1 cellular context compared by ENCODE assay signal in the genomic region with DNA sequence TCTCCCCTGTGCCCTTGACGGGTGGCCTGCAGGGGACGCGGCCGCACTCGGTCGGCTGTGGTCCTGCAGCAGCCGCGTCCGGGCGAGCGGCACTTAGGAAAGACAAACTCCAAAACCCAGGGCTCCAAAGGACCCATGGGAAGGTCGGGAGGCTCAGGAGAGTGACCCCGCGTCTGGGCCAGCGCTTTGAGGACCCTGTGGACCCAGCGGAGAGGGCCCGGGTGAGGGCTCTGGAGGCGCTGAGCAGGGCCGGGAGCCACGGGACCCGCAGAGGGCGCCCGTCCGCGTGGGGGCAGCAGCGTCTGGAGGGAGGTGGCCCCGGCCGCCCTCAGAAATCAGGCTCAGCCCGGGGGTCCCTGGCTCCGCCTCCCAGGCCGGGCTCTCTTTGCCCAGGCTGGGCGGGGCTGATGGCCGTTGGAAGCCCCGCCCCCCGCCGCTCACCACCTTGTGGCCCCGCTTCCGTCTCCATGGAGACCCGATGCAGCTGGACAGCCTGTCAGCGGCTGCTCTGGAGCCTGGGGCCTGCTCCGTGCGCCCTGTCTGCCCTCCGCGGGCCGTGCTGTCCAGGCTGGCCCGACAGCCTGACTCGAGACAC.
TF ChIP-seq lines count a peak whose summit lies in the region.

No MANE protein-coding gene starts in this region.

TF ChIP-seq in WTC11, 78 proteins besides CTCF, POLR2A, EP300 and RAD21 (continued from another document):
- TF ChIP-seq, protein P1, sequence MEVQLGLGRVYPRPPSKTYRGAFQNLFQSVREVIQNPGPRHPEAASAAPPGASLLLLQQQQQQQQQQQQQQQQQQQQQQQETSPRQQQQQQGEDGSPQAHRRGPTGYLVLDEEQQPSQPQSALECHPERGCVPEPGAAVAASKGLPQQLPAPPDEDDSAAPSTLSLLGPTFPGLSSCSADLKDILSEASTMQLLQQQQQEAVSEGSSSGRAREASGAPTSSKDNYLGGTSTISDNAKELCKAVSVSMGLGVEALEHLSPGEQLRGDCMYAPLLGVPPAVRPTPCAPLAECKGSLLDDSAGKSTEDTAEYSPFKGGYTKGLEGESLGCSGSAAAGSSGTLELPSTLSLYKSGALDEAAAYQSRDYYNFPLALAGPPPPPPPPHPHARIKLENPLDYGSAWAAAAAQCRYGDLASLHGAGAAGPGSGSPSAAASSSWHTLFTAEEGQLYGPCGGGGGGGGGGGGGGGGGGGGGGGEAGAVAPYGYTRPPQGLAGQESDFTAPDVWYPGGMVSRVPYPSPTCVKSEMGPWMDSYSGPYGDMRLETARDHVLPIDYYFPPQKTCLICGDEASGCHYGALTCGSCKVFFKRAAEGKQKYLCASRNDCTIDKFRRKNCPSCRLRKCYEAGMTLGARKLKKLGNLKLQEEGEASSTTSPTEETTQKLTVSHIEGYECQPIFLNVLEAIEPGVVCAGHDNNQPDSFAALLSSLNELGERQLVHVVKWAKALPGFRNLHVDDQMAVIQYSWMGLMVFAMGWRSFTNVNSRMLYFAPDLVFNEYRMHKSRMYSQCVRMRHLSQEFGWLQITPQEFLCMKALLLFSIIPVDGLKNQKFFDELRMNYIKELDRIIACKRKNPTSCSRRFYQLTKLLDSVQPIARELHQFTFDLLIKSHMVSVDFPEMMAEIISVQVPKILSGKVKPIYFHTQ (CRISPR knock-in tag; IDR thresholded peaks at IDR 0.05), result no peak
- TF ChIP-seq, protein P2, sequence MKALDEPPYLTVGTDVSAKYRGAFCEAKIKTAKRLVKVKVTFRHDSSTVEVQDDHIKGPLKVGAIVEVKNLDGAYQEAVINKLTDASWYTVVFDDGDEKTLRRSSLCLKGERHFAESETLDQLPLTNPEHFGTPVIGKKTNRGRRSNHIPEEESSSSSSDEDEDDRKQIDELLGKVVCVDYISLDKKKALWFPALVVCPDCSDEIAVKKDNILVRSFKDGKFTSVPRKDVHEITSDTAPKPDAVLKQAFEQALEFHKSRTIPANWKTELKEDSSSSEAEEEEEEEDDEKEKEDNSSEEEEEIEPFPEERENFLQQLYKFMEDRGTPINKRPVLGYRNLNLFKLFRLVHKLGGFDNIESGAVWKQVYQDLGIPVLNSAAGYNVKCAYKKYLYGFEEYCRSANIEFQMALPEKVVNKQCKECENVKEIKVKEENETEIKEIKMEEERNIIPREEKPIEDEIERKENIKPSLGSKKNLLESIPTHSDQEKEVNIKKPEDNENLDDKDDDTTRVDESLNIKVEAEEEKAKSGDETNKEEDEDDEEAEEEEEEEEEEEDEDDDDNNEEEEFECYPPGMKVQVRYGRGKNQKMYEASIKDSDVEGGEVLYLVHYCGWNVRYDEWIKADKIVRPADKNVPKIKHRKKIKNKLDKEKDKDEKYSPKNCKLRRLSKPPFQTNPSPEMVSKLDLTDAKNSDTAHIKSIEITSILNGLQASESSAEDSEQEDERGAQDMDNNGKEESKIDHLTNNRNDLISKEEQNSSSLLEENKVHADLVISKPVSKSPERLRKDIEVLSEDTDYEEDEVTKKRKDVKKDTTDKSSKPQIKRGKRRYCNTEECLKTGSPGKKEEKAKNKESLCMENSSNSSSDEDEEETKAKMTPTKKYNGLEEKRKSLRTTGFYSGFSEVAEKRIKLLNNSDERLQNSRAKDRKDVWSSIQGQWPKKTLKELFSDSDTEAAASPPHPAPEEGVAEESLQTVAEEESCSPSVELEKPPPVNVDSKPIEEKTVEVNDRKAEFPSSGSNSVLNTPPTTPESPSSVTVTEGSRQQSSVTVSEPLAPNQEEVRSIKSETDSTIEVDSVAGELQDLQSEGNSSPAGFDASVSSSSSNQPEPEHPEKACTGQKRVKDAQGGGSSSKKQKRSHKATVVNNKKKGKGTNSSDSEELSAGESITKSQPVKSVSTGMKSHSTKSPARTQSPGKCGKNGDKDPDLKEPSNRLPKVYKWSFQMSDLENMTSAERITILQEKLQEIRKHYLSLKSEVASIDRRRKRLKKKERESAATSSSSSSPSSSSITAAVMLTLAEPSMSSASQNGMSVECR (CRISPR knock-in tag; IDR thresholded peaks at IDR 0.05; ENCODE audit: borderline replicate concordance), result peak; percentile 67; the same call in 1 of the 2 replicates
- TF ChIP-seq STAT6 (CRISPR knock-in tag; conservative IDR thresholded peaks at IDR 0.05; ENCODE audit: low read depth), result no peak
- peak; percentile 57; the same call in 1 of the 2 replicates for TF ChIP-seq MAX (CRISPR knock-in tag; IDR thresholded peaks at IDR 0.05)
- no peak for TF ChIP-seq ZNF232 (CRISPR knock-in tag; IDR thresholded peaks at IDR 0.05)
- TF ChIP-seq SMAD4 (CRISPR knock-in tag; IDR thresholded peaks at IDR 0.05), result no peak
- TF ChIP-seq NFE2L1 (CRISPR knock-in tag; IDR thresholded peaks at IDR 0.05), result no peak
- TF ChIP-seq ZNF263 (CRISPR knock-in tag; IDR thresholded peaks at IDR 0.05; ENCODE audit: low read depth), result no peak
- TF ChIP-seq OVOL2 (CRISPR knock-in tag; IDR thresholded peaks at IDR 0.05; ENCODE audit: borderline replicate concordance), result no peak
- TF ChIP-seq, protein P3, sequence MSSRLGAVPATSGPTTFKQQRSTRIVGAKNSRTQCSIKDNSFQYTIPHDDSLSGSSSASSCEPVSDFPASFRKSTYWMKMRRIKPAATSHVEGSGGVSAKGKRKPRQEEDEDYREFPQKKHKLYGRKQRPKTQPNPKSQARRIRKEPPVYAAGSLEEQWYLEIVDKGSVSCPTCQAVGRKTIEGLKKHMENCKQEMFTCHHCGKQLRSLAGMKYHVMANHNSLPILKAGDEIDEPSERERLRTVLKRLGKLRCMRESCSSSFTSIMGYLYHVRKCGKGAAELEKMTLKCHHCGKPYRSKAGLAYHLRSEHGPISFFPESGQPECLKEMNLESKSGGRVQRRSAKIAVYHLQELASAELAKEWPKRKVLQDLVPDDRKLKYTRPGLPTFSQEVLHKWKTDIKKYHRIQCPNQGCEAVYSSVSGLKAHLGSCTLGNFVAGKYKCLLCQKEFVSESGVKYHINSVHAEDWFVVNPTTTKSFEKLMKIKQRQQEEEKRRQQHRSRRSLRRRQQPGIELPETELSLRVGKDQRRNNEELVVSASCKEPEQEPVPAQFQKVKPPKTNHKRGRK (CRISPR knock-in tag; IDR thresholded peaks at IDR 0.05; ENCODE audit: borderline replicate concordance), result no peak
- no peak for TF ChIP-seq SOX15 (CRISPR knock-in tag; IDR thresholded peaks at IDR 0.05)
- TF ChIP-seq, protein P4, sequence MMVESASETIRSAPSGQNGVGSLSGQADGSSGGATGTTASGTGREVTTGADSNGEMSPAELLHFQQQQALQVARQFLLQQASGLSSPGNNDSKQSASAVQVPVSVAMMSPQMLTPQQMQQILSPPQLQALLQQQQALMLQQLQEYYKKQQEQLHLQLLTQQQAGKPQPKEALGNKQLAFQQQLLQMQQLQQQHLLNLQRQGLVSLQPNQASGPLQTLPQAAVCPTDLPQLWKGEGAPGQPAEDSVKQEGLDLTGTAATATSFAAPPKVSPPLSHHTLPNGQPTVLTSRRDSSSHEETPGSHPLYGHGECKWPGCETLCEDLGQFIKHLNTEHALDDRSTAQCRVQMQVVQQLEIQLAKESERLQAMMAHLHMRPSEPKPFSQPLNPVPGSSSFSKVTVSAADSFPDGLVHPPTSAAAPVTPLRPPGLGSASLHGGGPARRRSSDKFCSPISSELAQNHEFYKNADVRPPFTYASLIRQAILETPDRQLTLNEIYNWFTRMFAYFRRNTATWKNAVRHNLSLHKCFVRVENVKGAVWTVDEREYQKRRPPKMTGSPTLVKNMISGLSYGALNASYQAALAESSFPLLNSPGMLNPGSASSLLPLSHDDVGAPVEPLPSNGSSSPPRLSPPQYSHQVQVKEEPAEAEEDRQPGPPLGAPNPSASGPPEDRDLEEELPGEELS (CRISPR knock-in tag; IDR thresholded peaks at IDR 0.05), result no peak
- TF ChIP-seq PRRX2 (CRISPR knock-in tag; IDR thresholded peaks at IDR 0.05), result no peak
- TF ChIP-seq ZBTB21 (CRISPR knock-in tag; IDR thresholded peaks at IDR 0.05; ENCODE audit: borderline replicate concordance), result no peak
- no peak for TF ChIP-seq ELF4 (CRISPR knock-in tag; IDR thresholded peaks at IDR 0.05; ENCODE audit: low read depth)
- no peak for TF ChIP-seq CREB1 (CRISPR knock-in tag; IDR thresholded peaks at IDR 0.05)
